ENCODE assay signal across 1 cellular context in genomic region chr2:177660742-177661141, GRCh38.
TF ChIP-seq lines count a peak whose summit lies in the region.

No MANE protein-coding gene starts in this region.

TF ChIP-seq in K562, 482 proteins besides CTCF, POLR2A, EP300 and RAD21 (continued from another document):
- no peak for TF ChIP-seq ZBTB2 (IDR thresholded peaks at IDR 0.05)
- no peak for TF ChIP-seq ZNF551 (CRISPR knock-in tag; IDR thresholded peaks at IDR 0.05)
- TF ChIP-seq ZNF3 (CRISPR knock-in tag; IDR thresholded peaks at IDR 0.05) = no peak
- no peak for TF ChIP-seq FOXK1 (CRISPR knock-in tag; IDR thresholded peaks at IDR 0.05; ENCODE audit: borderline replicate concordance)
- no peak for TF ChIP-seq CBX8 (IDR thresholded peaks at IDR 0.05; ENCODE audit: borderline replicate concordance, extremely low read depth, low read depth, low read length, poor library complexity, severe bottlenecking)
- no peak for TF ChIP-seq RCOR1 (IDR thresholded peaks at IDR 0.05; ENCODE audit: borderline replicate concordance in 1 of 2, low read depth in 2 of 2, low read length in 2 of 2)
- TF ChIP-seq, protein P1, sequence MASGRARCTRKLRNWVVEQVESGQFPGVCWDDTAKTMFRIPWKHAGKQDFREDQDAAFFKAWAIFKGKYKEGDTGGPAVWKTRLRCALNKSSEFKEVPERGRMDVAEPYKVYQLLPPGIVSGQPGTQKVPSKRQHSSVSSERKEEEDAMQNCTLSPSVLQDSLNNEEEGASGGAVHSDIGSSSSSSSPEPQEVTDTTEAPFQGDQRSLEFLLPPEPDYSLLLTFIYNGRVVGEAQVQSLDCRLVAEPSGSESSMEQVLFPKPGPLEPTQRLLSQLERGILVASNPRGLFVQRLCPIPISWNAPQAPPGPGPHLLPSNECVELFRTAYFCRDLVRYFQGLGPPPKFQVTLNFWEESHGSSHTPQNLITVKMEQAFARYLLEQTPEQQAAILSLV (tag; IDR thresholded peaks at IDR 0.05) = no peak
- TF ChIP-seq, protein P2, sequence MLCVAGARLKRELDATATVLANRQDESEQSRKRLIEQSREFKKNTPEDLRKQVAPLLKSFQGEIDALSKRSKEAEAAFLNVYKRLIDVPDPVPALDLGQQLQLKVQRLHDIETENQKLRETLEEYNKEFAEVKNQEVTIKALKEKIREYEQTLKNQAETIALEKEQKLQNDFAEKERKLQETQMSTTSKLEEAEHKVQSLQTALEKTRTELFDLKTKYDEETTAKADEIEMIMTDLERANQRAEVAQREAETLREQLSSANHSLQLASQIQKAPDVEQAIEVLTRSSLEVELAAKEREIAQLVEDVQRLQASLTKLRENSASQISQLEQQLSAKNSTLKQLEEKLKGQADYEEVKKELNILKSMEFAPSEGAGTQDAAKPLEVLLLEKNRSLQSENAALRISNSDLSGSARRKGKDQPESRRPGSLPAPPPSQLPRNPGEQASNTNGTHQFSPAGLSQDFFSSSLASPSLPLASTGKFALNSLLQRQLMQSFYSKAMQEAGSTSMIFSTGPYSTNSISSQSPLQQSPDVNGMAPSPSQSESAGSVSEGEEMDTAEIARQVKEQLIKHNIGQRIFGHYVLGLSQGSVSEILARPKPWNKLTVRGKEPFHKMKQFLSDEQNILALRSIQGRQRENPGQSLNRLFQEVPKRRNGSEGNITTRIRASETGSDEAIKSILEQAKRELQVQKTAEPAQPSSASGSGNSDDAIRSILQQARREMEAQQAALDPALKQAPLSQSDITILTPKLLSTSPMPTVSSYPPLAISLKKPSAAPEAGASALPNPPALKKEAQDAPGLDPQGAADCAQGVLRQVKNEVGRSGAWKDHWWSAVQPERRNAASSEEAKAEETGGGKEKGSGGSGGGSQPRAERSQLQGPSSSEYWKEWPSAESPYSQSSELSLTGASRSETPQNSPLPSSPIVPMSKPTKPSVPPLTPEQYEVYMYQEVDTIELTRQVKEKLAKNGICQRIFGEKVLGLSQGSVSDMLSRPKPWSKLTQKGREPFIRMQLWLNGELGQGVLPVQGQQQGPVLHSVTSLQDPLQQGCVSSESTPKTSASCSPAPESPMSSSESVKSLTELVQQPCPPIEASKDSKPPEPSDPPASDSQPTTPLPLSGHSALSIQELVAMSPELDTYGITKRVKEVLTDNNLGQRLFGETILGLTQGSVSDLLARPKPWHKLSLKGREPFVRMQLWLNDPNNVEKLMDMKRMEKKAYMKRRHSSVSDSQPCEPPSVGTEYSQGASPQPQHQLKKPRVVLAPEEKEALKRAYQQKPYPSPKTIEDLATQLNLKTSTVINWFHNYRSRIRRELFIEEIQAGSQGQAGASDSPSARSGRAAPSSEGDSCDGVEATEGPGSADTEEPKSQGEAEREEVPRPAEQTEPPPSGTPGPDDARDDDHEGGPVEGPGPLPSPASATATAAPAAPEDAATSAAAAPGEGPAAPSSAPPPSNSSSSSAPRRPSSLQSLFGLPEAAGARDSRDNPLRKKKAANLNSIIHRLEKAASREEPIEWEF (CRISPR knock-in tag; IDR thresholded peaks at IDR 0.05) = no peak
- no peak for TF ChIP-seq SP2 (IDR thresholded peaks at IDR 0.05; ENCODE audit: extremely low read depth, low read depth, low read length, poor library complexity, severe bottlenecking)
